ENCODE assay signal across 1 cellular context in genomic region chrX:357035-357692, GRCh38.
TF ChIP-seq lines count a peak whose summit lies in the region.

No MANE protein-coding gene starts in this region.

TF ChIP-seq in GM23338, 12 proteins besides CTCF, POLR2A, EP300 and RAD21:
- TF ChIP-seq EZH2phosphoT487 (IDR thresholded peaks at IDR 0.05; ENCODE audit: unreplicated experiment) (no peak), STAT1 (IDR thresholded peaks at IDR 0.05; ENCODE audit: unreplicated experiment) (no peak), NANOG (IDR thresholded peaks at IDR 0.05; ENCODE audit: borderline replicate concordance) (no peak), REST (IDR thresholded peaks at IDR 0.05; ENCODE audit: unreplicated experiment) (no peak), POLR2AphosphoS5 (IDR thresholded peaks at IDR 0.05; ENCODE audit: low read depth) (no peak), JUNB (IDR thresholded peaks at IDR 0.05; ENCODE audit: unreplicated experiment) (no peak), EZH2 (IDR thresholded peaks at IDR 0.05; ENCODE audit: low read depth, unreplicated experiment) (no peak)
